Comparison of ENCODE assay signal across 23 cellular contexts in genomic region chr7:36538126-36538525, GRCh38.
"Had no signal": no experiment of that assay in that cellular context is flagged by ENCODE, and none has a peak within 500 bp of the region (broad histone marks: within the 10 kb centered on the region; RNA-seq: fewer than 3 reads in every experiment).

No MANE protein-coding gene starts in this region.

- H3K9me3 Mint-ChIP-seq: IgD-negative memory B cell had no signal

- FAIRE-seq: HTR-8/SVneo, K562 had no signal

- ATAC-seq: K562, Right ventricle myocardium inferior, SK-N-SH treated with all-trans-retinoic acid at 6 μM for 48 hours had no signal

- H3K4me1 Mint-ChIP-seq: IgD-negative memory B cell had no signal

- DNase-seq: Kasumi-1, MM.1S, NCI-H1092 treated with DMSO at 0.1 percent for 48 hours, NCI-H1436 treated with DMSO at 0.1 percent for 48 hours, NCI-H1694, NCI-H187 treated with DMSO at 0.1 percent for 48 hours, NCI-H2081, NCI-H2107, NCI-H2227 treated with DMSO at 0.1 percent for 48 hours, NCI-H446, NCI-H510A, NCI-H524 treated with DMSO at 0.1 percent for 48 hours, NCI-H69, NCI-H774, PC-9, Peyer's patch, SHP77 treated with DMSO at 0.1 percent for 48 hours, SJCRH30 had no signal

- H3K4me3 Mint-ChIP-seq: IgD-negative memory B cell had no signal
